22 cellular contexts compared by ENCODE assay signal in the genomic region with DNA sequence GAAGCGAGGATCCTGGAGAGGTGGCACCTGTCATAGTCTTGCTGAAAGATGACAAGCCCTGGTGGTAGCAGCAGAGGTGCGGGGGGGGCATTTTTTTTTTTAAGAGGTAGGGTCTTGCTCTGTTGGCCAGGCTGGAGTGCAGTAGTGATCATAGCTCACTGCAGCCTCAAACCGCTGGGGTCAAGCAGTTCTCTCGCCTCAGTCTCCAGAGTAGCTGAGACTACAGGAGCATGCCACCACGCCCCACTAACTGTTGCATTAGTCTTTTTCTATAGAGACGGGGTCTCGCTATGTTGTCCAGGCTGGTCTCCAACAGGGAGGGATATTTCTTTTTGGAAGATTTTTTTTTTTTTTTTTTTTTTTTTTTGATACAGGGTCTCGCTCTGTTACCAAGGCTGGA. TPM values are rescaled to one million over a fixed set of nuclear protein-coding genes. Genes with fewer than 3 reads are reported as not detected.
DNase-seq lines count a peak whose midpoint lies in the region; ATAC-seq and TF ChIP-seq lines count a peak whose summit lies in the region.
"Had no signal": no experiment of that assay in that cellular context is flagged by ENCODE, and none has a peak within 500 bp of the region (broad histone marks: within the 10 kb centered on the region; RNA-seq: fewer than 3 reads in every experiment).

No MANE protein-coding gene starts in this region.

- no peaks in the 10 kb centered on the region for H3K27me3 ChIP-seq in endodermal cell (ENCODE audit: control insufficient read depth, insufficient read depth, low read length, poor library complexity, severe bottlenecking)

- H3K9ac ChIP-seq in endodermal cell (ENCODE audit: extremely low read depth, low read length, poor library complexity, severe bottlenecking) = no peak overlapping the region

- no peak overlapping the region for H3K4me3 ChIP-seq in endodermal cell (ENCODE audit: low read length)

- peaks cover 37% of the 10 kb centered on the region for H3K36me3 ChIP-seq in endodermal cell (ENCODE audit: control insufficient read depth, insufficient read depth, low read length)

- 97% methylated on average over 6 to 8 of the region's 8 CpGs for WGBS in endodermal cell (ENCODE audit: insufficient coverage in 1 of 2, insufficient read length in 1 of 2), 2 experiments

- H3K36me3 Mint-ChIP-seq in T-helper 2 cell treated with Interferon-gamma antibody and Interleukin-4, amounts not matched to agents 5 μg/mL and 100 μg/mL, for 36 hours (ENCODE audit: low read depth) = peaks cover 54% of the 10 kb centered on the region
- peaks cover 41% of the 10 kb centered on the region for H3K36me3 Mint-ChIP-seq in activated naive CD8-positive, alpha-beta T cell treated with anti-CD3 and anti-CD28 coated beads, Interleukin-2, amount 10 ng/mL, durations not matched to agents 7 days and 5 days
- H3K36me3 Mint-ChIP-seq in activated naive CD8-positive, alpha-beta T cell treated with anti-CD3 and anti-CD28 coated beads, Interleukin-2, amount 50 U/mL, for 24 hours (ENCODE audit: low read depth) = peaks cover 26% of the 10 kb centered on the region
- peaks cover 54% of the 10 kb centered on the region for H3K36me3 Mint-ChIP-seq in activated T-helper 2 cell treated with anti-CD3 and anti-CD28 coated beads, Interferon-gamma antibody, Interleukin-2, Interleukin-4, amounts not matched to agents 10 μg/mL and 5 μg/mL and 100 μg/mL, durations not matched to agents 14 hours and 24 hours and 36 hours (ENCODE audit: low read depth)
- H3K36me3 Mint-ChIP-seq in neural crest cell (ENCODE audit: low read depth) = peaks cover 16% of the 10 kb centered on the region
- peaks cover 44% of the 10 kb centered on the region for H3K36me3 Mint-ChIP-seq in endodermal cell (ENCODE audit: low read depth)

- H3K4me1 ChIP-seq in endodermal cell (ENCODE audit: control insufficient read depth, insufficient read depth, low read length) = no peaks in the 10 kb centered on the region

- POLR2A ChIA-PET in activated naive CD8-positive, alpha-beta T cell treated with anti-CD3 and anti-CD28 coated beads, Interleukin-2, amount 10 ng/mL, durations not matched to agents 7 days and 5 days (lab: Charles Lee) = interaction anchor here (1.0 kb wide), 1 partner anchor 85 kb away, joined by 3 read pairs; no protein-coding TSS in a partner anchor

- DNase-seq in T-helper 2 cell treated with Interferon-gamma antibody and Interleukin-4, amounts not matched to agents 5 μg/mL and 100 μg/mL, for 36 hours (ENCODE audit: low spot score) = no peak
- DNase-seq in T-helper 2 cell (no peak), neural crest cell (ENCODE audit: low read depth, low spot score) (no peak), T1000 (lab: John Stamatoyannopoulos, UW) (no peak), endodermal cell (no peak)
- DNase-seq in activated naive CD8-positive, alpha-beta T cell treated with anti-CD3 and anti-CD28 coated beads, Interleukin-2, amount 10 ng/mL, durations not matched to agents 7 days and 5 days = no peak
- no peak for DNase-seq in activated naive CD8-positive, alpha-beta T cell treated with anti-CD3 and anti-CD28 coated beads, Interleukin-2, amount 50 U/mL, for 24 hours
- no peak for DNase-seq in activated T-helper 2 cell treated with anti-CD3 and anti-CD28 coated beads, Interferon-gamma antibody, Interleukin-2, Interleukin-4, amounts not matched to agents 10 μg/mL and 5 μg/mL and 100 μg/mL, durations not matched to agents 14 hours and 24 hours and 36 hours (ENCODE audit: low spot score)
- DNase-seq: 8988T, DND-41, HCEC 1CT, KBM-7, MV-4-11, NCI-H1417, NCI-H187, NCI-H2107, NCI-H2227 treated with DMSO at 0.1 percent for 48 hours, NCI-H510A treated with DMSO at 0.1 percent for 48 hours, NCI-H774 had no signal

- peak overlapping the region; percentile 31 for H3K27ac Mint-ChIP-seq in T-helper 2 cell treated with Interferon-gamma antibody and Interleukin-4, amounts not matched to agents 5 μg/mL and 100 μg/mL, for 36 hours
- H3K27ac Mint-ChIP-seq in activated naive CD8-positive, alpha-beta T cell treated with anti-CD3 and anti-CD28 coated beads, Interleukin-2, amount 10 ng/mL, durations not matched to agents 7 days and 5 days = peak overlapping the region; percentile 73
- no peak overlapping the region for H3K27ac Mint-ChIP-seq in activated naive CD8-positive, alpha-beta T cell treated with anti-CD3 and anti-CD28 coated beads, Interleukin-2, amount 50 U/mL, for 24 hours
- peak overlapping the region; percentile 38 for H3K27ac Mint-ChIP-seq in activated T-helper 2 cell treated with anti-CD3 and anti-CD28 coated beads, Interferon-gamma antibody, Interleukin-2, Interleukin-4, amounts not matched to agents 10 μg/mL and 5 μg/mL and 100 μg/mL, durations not matched to agents 14 hours and 24 hours and 36 hours
- H3K27ac Mint-ChIP-seq in neural crest cell (ENCODE audit: unreplicated experiment) (no peak overlapping the region), endodermal cell (no peak overlapping the region)

- peak overlapping the region; percentile 20 for H3K4me3 Mint-ChIP-seq in T-helper 2 cell treated with Interferon-gamma antibody and Interleukin-4, amounts not matched to agents 5 μg/mL and 100 μg/mL, for 36 hours
- H3K4me3 Mint-ChIP-seq in activated naive CD8-positive, alpha-beta T cell treated with anti-CD3 and anti-CD28 coated beads, Interleukin-2, amount 10 ng/mL, durations not matched to agents 7 days and 5 days = no peak overlapping the region
- no peak overlapping the region for H3K4me3 Mint-ChIP-seq in activated naive CD8-positive, alpha-beta T cell treated with anti-CD3 and anti-CD28 coated beads, Interleukin-2, amount 50 U/mL, for 24 hours
- H3K4me3 Mint-ChIP-seq in activated T-helper 2 cell treated with anti-CD3 and anti-CD28 coated beads, Interferon-gamma antibody, Interleukin-2, Interleukin-4, amounts not matched to agents 10 μg/mL and 5 μg/mL and 100 μg/mL, durations not matched to agents 14 hours and 24 hours and 36 hours (ENCODE audit: low read depth) = no peak overlapping the region
- peak overlapping the region; percentile 67 for H3K4me3 Mint-ChIP-seq in neural crest cell
- no peak overlapping the region for H3K4me3 Mint-ChIP-seq in endodermal cell
- H3K4me3 Mint-ChIP-seq: CD14-positive monocyte had no signal

- TF ChIP-seq CTCF in neural crest cell (conservative IDR thresholded peaks at IDR 0.05) (no peak), endodermal cell (conservative IDR thresholded peaks at IDR 0.05) (no peak)

- peaks cover 45% of the 10 kb centered on the region for H3K4me1 Mint-ChIP-seq in T-helper 2 cell treated with Interferon-gamma antibody and Interleukin-4, amounts not matched to agents 5 μg/mL and 100 μg/mL, for 36 hours (ENCODE audit: low read depth)
- peaks cover 46% of the 10 kb centered on the region for H3K4me1 Mint-ChIP-seq in activated naive CD8-positive, alpha-beta T cell treated with anti-CD3 and anti-CD28 coated beads, Interleukin-2, amount 10 ng/mL, durations not matched to agents 7 days and 5 days
- peaks cover 48% of the 10 kb centered on the region for H3K4me1 Mint-ChIP-seq in activated naive CD8-positive, alpha-beta T cell treated with anti-CD3 and anti-CD28 coated beads, Interleukin-2, amount 50 U/mL, for 24 hours
- peaks cover 40% of the 10 kb centered on the region for H3K4me1 Mint-ChIP-seq in activated T-helper 2 cell treated with anti-CD3 and anti-CD28 coated beads, Interferon-gamma antibody, Interleukin-2, Interleukin-4, amounts not matched to agents 10 μg/mL and 5 μg/mL and 100 μg/mL, durations not matched to agents 14 hours and 24 hours and 36 hours (ENCODE audit: low read depth)
- peaks cover 41% of the 10 kb centered on the region for H3K4me1 Mint-ChIP-seq in neural crest cell
- peaks cover 19% of the 10 kb centered on the region for H3K4me1 Mint-ChIP-seq in endodermal cell

- no peaks in the 10 kb centered on the region for H3K9me3 ChIP-seq in endodermal cell (ENCODE audit: control insufficient read depth, low read length)

- no peaks in the 10 kb centered on the region for H3K27me3 Mint-ChIP-seq in T-helper 2 cell treated with Interferon-gamma antibody and Interleukin-4, amounts not matched to agents 5 μg/mL and 100 μg/mL, for 36 hours (ENCODE audit: low read depth)
- H3K27me3 Mint-ChIP-seq in activated naive CD8-positive, alpha-beta T cell treated with anti-CD3 and anti-CD28 coated beads, Interleukin-2, amount 10 ng/mL, durations not matched to agents 7 days and 5 days = no peaks in the 10 kb centered on the region
- no peaks in the 10 kb centered on the region for H3K27me3 Mint-ChIP-seq in activated naive CD8-positive, alpha-beta T cell treated with anti-CD3 and anti-CD28 coated beads, Interleukin-2, amount 50 U/mL, for 24 hours
- H3K27me3 Mint-ChIP-seq in activated T-helper 2 cell treated with anti-CD3 and anti-CD28 coated beads, Interferon-gamma antibody, Interleukin-2, Interleukin-4, amounts not matched to agents 10 μg/mL and 5 μg/mL and 100 μg/mL, durations not matched to agents 14 hours and 24 hours and 36 hours (ENCODE audit: low read depth) = no peaks in the 10 kb centered on the region
- H3K27me3 Mint-ChIP-seq in neural crest cell (ENCODE audit: low read depth) (no peaks in the 10 kb centered on the region), endodermal cell (ENCODE audit: insufficient read depth) (no peaks in the 10 kb centered on the region)

- ATAC-seq in activated naive CD8-positive, alpha-beta T cell treated with anti-CD3 and anti-CD28 coated beads, Interleukin-2, amount 10 ng/mL, durations not matched to agents 7 days and 5 days (ENCODE audit: low read depth) = no peak
- ATAC-seq in activated naive CD8-positive, alpha-beta T cell treated with anti-CD3 and anti-CD28 coated beads, Interleukin-2, amount 50 U/mL, for 24 hours = no peak
- ATAC-seq: Right ventricle myocardium inferior had no signal

- H3K27ac ChIP-seq in endodermal cell (ENCODE audit: low read depth, low read length) = no peak overlapping the region

- H3K9me3 Mint-ChIP-seq in T-helper 2 cell treated with Interferon-gamma antibody and Interleukin-4, amounts not matched to agents 5 μg/mL and 100 μg/mL, for 36 hours = no peaks in the 10 kb centered on the region
- H3K9me3 Mint-ChIP-seq in activated naive CD8-positive, alpha-beta T cell treated with anti-CD3 and anti-CD28 coated beads, Interleukin-2, amount 10 ng/mL, durations not matched to agents 7 days and 5 days = no peaks in the 10 kb centered on the region
- H3K9me3 Mint-ChIP-seq in activated naive CD8-positive, alpha-beta T cell treated with anti-CD3 and anti-CD28 coated beads, Interleukin-2, amount 50 U/mL, for 24 hours = no peaks in the 10 kb centered on the region
- no peaks in the 10 kb centered on the region for H3K9me3 Mint-ChIP-seq in activated T-helper 2 cell treated with anti-CD3 and anti-CD28 coated beads, Interferon-gamma antibody, Interleukin-2, Interleukin-4, amounts not matched to agents 10 μg/mL and 5 μg/mL and 100 μg/mL, durations not matched to agents 14 hours and 24 hours and 36 hours
- H3K9me3 Mint-ChIP-seq in neural crest cell = no peaks in the 10 kb centered on the region
- H3K9me3 Mint-ChIP-seq in endodermal cell = no peaks in the 10 kb centered on the region
- H3K9me3 Mint-ChIP-seq: CD14-positive monocyte had no signal

- intact Hi-C loops in activated T-helper 2 cell treated with anti-CD3 and anti-CD28 coated beads, Interferon-gamma antibody, Interleukin-2, Interleukin-4, amounts not matched to agents 10 μg/mL and 5 μg/mL and 100 μg/mL, durations not matched to agents 14 hours and 24 hours and 36 hours (cut with micrococcal nuclease) = no loop called here

RNA-seq across cellular contexts. Expression of a gene that starts 3.3 kb away (rescaled TPM):
- total RNA-seq in activated naive CD8-positive, alpha-beta T cell treated with anti-CD3 and anti-CD28 coated beads, Interleukin-2, amount 10 ng/mL, durations not matched to agents 7 days and 5 days = 100 to 1,000 TPM; 285 to 296 TPM
- total RNA-seq in activated T-helper 2 cell treated with anti-CD3 and anti-CD28 coated beads, Interferon-gamma antibody, Interleukin-2, Interleukin-4, amounts not matched to agents 10 μg/mL and 5 μg/mL and 100 μg/mL, durations not matched to agents 14 hours and 24 hours and 36 hours = 232 and 242 TPM in 2 replicates
- total RNA-seq in neural crest cell (150 and 171 TPM in 2 replicates), endodermal cell (100 to 1,000 TPM; 172 to 184 TPM)
- 129 TPM for polyA plus RNA-seq in endodermal cell (2013, experiment 1 of 2)
- polyA plus RNA-seq in endodermal cell (2013, experiment 2 of 2) = 117 TPM

RNA-seq across cellular contexts. Expression of a gene that starts 7.1 kb away (rescaled TPM):
- 1,000 to 10,000 TPM; 1,232 to 1,343 TPM for total RNA-seq in activated naive CD8-positive, alpha-beta T cell treated with anti-CD3 and anti-CD28 coated beads, Interleukin-2, amount 10 ng/mL, durations not matched to agents 7 days and 5 days
- total RNA-seq in activated T-helper 2 cell treated with anti-CD3 and anti-CD28 coated beads, Interferon-gamma antibody, Interleukin-2, Interleukin-4, amounts not matched to agents 10 μg/mL and 5 μg/mL and 100 μg/mL, durations not matched to agents 14 hours and 24 hours and 36 hours = 646 and 658 TPM in 2 replicates
- total RNA-seq in neural crest cell (908 and 1,003 TPM in 2 replicates), endodermal cell (1,000 to 10,000 TPM; 1,784 to 3,181 TPM)
- 1,418 TPM for polyA plus RNA-seq in endodermal cell (2013, experiment 1 of 2)
- 1,365 TPM for polyA plus RNA-seq in endodermal cell (2013, experiment 2 of 2)

RNA-seq across cellular contexts. Expression of a gene that starts 24.5 kb away (rescaled TPM):
- total RNA-seq in activated naive CD8-positive, alpha-beta T cell treated with anti-CD3 and anti-CD28 coated beads, Interleukin-2, amount 10 ng/mL, durations not matched to agents 7 days and 5 days = 1 to 10 TPM; 1.7 to 2.6 TPM
- 0.67 TPM in 1 of 2 replicates, not detected in the other for total RNA-seq in activated T-helper 2 cell treated with anti-CD3 and anti-CD28 coated beads, Interferon-gamma antibody, Interleukin-2, Interleukin-4, amounts not matched to agents 10 μg/mL and 5 μg/mL and 100 μg/mL, durations not matched to agents 14 hours and 24 hours and 36 hours
- total RNA-seq in neural crest cell (0.47 and 0.82 TPM in 2 replicates), endodermal cell (1 to 10 TPM in 1 of 2 donors, under 1 TPM in 1; 0.44 to 2.3 TPM)
- 1.2 TPM for polyA plus RNA-seq in endodermal cell (2013, experiment 1 of 2)
- polyA plus RNA-seq in endodermal cell (2013, experiment 2 of 2) = 1.2 TPM
- total RNA-seq: OCI-LY7, Right ventricle myocardium inferior had no signal

RNA-seq across cellular contexts. Expression of a gene that starts 35.1 kb away (rescaled TPM):
- total RNA-seq in activated naive CD8-positive, alpha-beta T cell treated with anti-CD3 and anti-CD28 coated beads, Interleukin-2, amount 10 ng/mL, durations not matched to agents 7 days and 5 days = 10 to 100 TPM; 58.0 to 63.1 TPM
- total RNA-seq in activated T-helper 2 cell treated with anti-CD3 and anti-CD28 coated beads, Interferon-gamma antibody, Interleukin-2, Interleukin-4, amounts not matched to agents 10 μg/mL and 5 μg/mL and 100 μg/mL, durations not matched to agents 14 hours and 24 hours and 36 hours = 68.5 and 70.3 TPM in 2 replicates
- total RNA-seq in neural crest cell = 53.2 and 56.2 TPM in 2 replicates
- 10 to 100 TPM; 63.5 to 69.1 TPM for total RNA-seq in endodermal cell
- polyA plus RNA-seq in endodermal cell (2013, experiment 1 of 2) = 34.7 TPM
- polyA plus RNA-seq in endodermal cell (2013, experiment 2 of 2) = 34.4 TPM

RNA-seq across cellular contexts. Expression of a gene that starts 35.7 kb away (rescaled TPM):
- total RNA-seq in activated naive CD8-positive, alpha-beta T cell treated with anti-CD3 and anti-CD28 coated beads, Interleukin-2, amount 10 ng/mL, durations not matched to agents 7 days and 5 days = 10 to 100 TPM; 71.3 to 76.1 TPM
- total RNA-seq in activated T-helper 2 cell treated with anti-CD3 and anti-CD28 coated beads, Interferon-gamma antibody, Interleukin-2, Interleukin-4, amounts not matched to agents 10 μg/mL and 5 μg/mL and 100 μg/mL, durations not matched to agents 14 hours and 24 hours and 36 hours = 160 and 170 TPM in 2 replicates
- total RNA-seq in neural crest cell (118 and 125 TPM in 2 replicates), endodermal cell (100 to 1,000 TPM; 101 to 112 TPM)
- 71.4 TPM for polyA plus RNA-seq in endodermal cell (2013, experiment 1 of 2)
- polyA plus RNA-seq in endodermal cell (2013, experiment 2 of 2) = 65.0 TPM

Comparison
In these comparisons a context has a peak if more than half of its experiments do, and no peak if none do; other contexts are left out.
1. H3K27ac Mint-ChIP-seq: peak in T-helper 2 cell treated with Interferon-gamma antibody and Interleukin-4, amounts not matched to agents 5 μg/mL and 100 μg/mL, for 36 hours (single experiment), activated naive CD8-positive, alpha-beta T cell treated with anti-CD3 and anti-CD28 coated beads, Interleukin-2, amount 10 ng/mL, durations not matched to agents 7 days and 5 days (single experiment) and activated T-helper 2 cell treated with anti-CD3 and anti-CD28 coated beads, Interferon-gamma antibody, Interleukin-2, Interleukin-4, amounts not matched to agents 10 μg/mL and 5 μg/mL and 100 μg/mL, durations not matched to agents 14 hours and 24 hours and 36 hours (single experiment); none in activated naive CD8-positive, alpha-beta T cell treated with anti-CD3 and anti-CD28 coated beads, Interleukin-2, amount 50 U/mL, for 24 hours (single experiment), neural crest cell (single experiment) and endodermal cell (single experiment).
2. H3K4me3 Mint-ChIP-seq: peak in T-helper 2 cell treated with Interferon-gamma antibody and Interleukin-4, amounts not matched to agents 5 μg/mL and 100 μg/mL, for 36 hours (single experiment) and neural crest cell (single experiment); none in activated naive CD8-positive, alpha-beta T cell treated with anti-CD3 and anti-CD28 coated beads, Interleukin-2, amount 10 ng/mL, durations not matched to agents 7 days and 5 days (single experiment), activated naive CD8-positive, alpha-beta T cell treated with anti-CD3 and anti-CD28 coated beads, Interleukin-2, amount 50 U/mL, for 24 hours (single experiment), activated T-helper 2 cell treated with anti-CD3 and anti-CD28 coated beads, Interferon-gamma antibody, Interleukin-2, Interleukin-4, amounts not matched to agents 10 μg/mL and 5 μg/mL and 100 μg/mL, durations not matched to agents 14 hours and 24 hours and 36 hours (single experiment) and endodermal cell (single experiment).